Comparison of ENCODE assay signal across 26 cellular contexts in genomic region chr12:46674818-46675217, GRCh38.
A peak's percentile ranks its signal among the peaks of the same experiment; 100 is the strongest.
DNase-seq lines count a peak whose midpoint lies in the region; ATAC-seq, FAIRE-seq and TF ChIP-seq lines count a peak whose summit lies in the region.
"Had no signal": no experiment of that assay in that cellular context is flagged by ENCODE, and none has a peak within 500 bp of the region (broad histone marks: within the 10 kb centered on the region; RNA-seq: fewer than 3 reads in every experiment).

No MANE protein-coding gene starts in this region.

- H3K4me3 ChIP-seq in SK-N-SH (ENCODE audit: low read depth in 2 of 2, low read length in 1 of 2) (no peak overlapping the region), PC-3 (ENCODE audit: low read length) (no peak overlapping the region), H1 (ENCODE audit: extremely low read depth in 1 of 4, insufficient read depth in 2 of 4, low read depth in 3 of 4, low read length in 4 of 4) (no peak overlapping the region), trophoblast cell (ENCODE audit: low read depth, low read length) (no peak overlapping the region)
- H3K4me3 ChIP-seq: gastrocnemius medialis, sigmoid colon, upper lobe of left lung had no signal

- no peak overlapping the region for H3K4ac ChIP-seq in H1 (replicated peaks; ENCODE audit: insufficient read length, low read depth, low read length)
- H3K4ac ChIP-seq in trophoblast cell (ENCODE audit: low read depth, low read length), result no peak overlapping the region

- H3K18ac ChIP-seq in H1 (ENCODE audit: extremely low read depth, low read length), result no peak overlapping the region
- H3K18ac ChIP-seq in trophoblast cell (ENCODE audit: low read length), result no peak overlapping the region

- intact Hi-C loops in PC-3 (cut with micrococcal nuclease), result loop anchor here (5.0 kb wide), 4 partner anchors 97 to 548 kb away; no protein-coding TSS in a partner anchor

- H3K23ac ChIP-seq in H1 (ENCODE audit: insufficient read length) (no peak overlapping the region), trophoblast cell (ENCODE audit: low read length) (no peak overlapping the region)

- H3K36me3 ChIP-seq in SK-N-SH (replicated peaks in 1 of 2; ENCODE audit: control insufficient read depth in 1 of 2, insufficient read depth in 2 of 2, low read length in 1 of 2), result no peaks in the 10 kb centered on the region
- no peaks in the 10 kb centered on the region for H3K36me3 ChIP-seq in PC-3 (ENCODE audit: low read depth, low read length)
- no peaks in the 10 kb centered on the region for H3K36me3 ChIP-seq in H1 (ENCODE audit: control insufficient read depth in 2 of 4, insufficient read depth in 4 of 4, low read length in 3 of 4)
- no peaks in the 10 kb centered on the region for H3K36me3 ChIP-seq in trophoblast cell (ENCODE audit: control insufficient read depth in 1 of 2, insufficient read depth in 2 of 2, low read length in 2 of 2)
- H3K36me3 ChIP-seq: gastrocnemius medialis, sigmoid colon, upper lobe of left lung had no signal

- H3K4me1 ChIP-seq in SK-N-SH (ENCODE audit: control insufficient read depth in 1 of 2, insufficient read depth in 2 of 2, low read depth in 1 of 2, low read length in 1 of 2) (peaks cover 0 to 31% of the 10 kb centered on the region in 2 experiments; a peak in 1 of 4 replicates), PC-3 (ENCODE audit: insufficient read depth, low read length) (peaks cover 44% of the 10 kb centered on the region), H1 (replicated peaks in 1 of 4; ENCODE audit: control insufficient read depth in 3 of 4, insufficient read depth in 4 of 4, low read length in 3 of 4) (peaks cover 0 to 7% (median 0%) of the 10 kb centered on the region in 4 experiments; a peak in 4 of 7 replicates), trophoblast cell (ENCODE audit: control insufficient read depth in 1 of 2, insufficient read depth in 2 of 2, low read length in 2 of 2) (peaks cover 0 to 3% of the 10 kb centered on the region in 2 experiments)

- H3K9me3 ChIP-seq in SK-N-SH (no peaks in the 10 kb centered on the region), PC-3 (ENCODE audit: low read length) (no peaks in the 10 kb centered on the region), H1 (ENCODE audit: insufficient read depth in 2 of 2, low read depth in 1 of 2, low read length in 1 of 2) (peaks cover 0 to 11% of the 10 kb centered on the region in 2 experiments; a peak in 1 of 4 replicates), trophoblast cell (ENCODE audit: insufficient read depth, low read depth, low read length) (no peaks in the 10 kb centered on the region)
- H3K9me3 ChIP-seq: gastrocnemius medialis, sigmoid colon, upper lobe of left lung had no signal

- H2BK12ac ChIP-seq in H1 (ENCODE audit: low read depth, low read length) (0 out of 2 replicates have a peak overlapping the region, but pooled peaks have one; percentile 1), trophoblast cell (ENCODE audit: low read length) (peak overlapping the region; percentile 40)

- no peaks in the 10 kb centered on the region for H3K23me2 ChIP-seq in H1 (ENCODE audit: low read depth, low read length)

- H3K4me2 ChIP-seq in SK-N-SH (no peak overlapping the region), PC-3 (ENCODE audit: low read length) (peak overlapping the region; percentile 47), H1 (ENCODE audit: insufficient read depth in 1 of 2, low read depth in 2 of 2, low read length in 2 of 2) (no peak overlapping the region), trophoblast cell (ENCODE audit: low read length) (no peak overlapping the region)

- no peak overlapping the region for H3K56ac ChIP-seq in H1 (replicated peaks; ENCODE audit: insufficient read length, low read depth, low read length)

- POLR2A ChIA-PET in SK-N-SH (lab: Yijun Ruan, JAX) (no interaction called here), PC-3 (lab: Charles Lee; ENCODE audit: unreplicated experiment) (interaction anchor here (0.7 to 0.9 kb wide), 3 partner anchors 11 to 931 kb away, joined by 3 to 6 read pairs (median 4); partner anchors contain the start of gene SLC38A1), H1 (lab: Charles Lee; ENCODE audit: partially characterized antibody) (interaction anchor here (0.7 to 2.2 kb wide), 4 partner anchors 138 to 308 kb away, joined by 3 to 6 read pairs (median 4); no protein-coding TSS in a partner anchor)

- H2AK5ac ChIP-seq in H1 (ENCODE audit: low read depth, low read length) (no peak overlapping the region), trophoblast cell (ENCODE audit: low read length) (no peak overlapping the region)

- H2BK120ac ChIP-seq in H1 (replicated peaks; ENCODE audit: low read depth, low read length), result no peak overlapping the region
- no peak overlapping the region for H2BK120ac ChIP-seq in trophoblast cell (ENCODE audit: insufficient read depth, low read length, poor library complexity)

- H4K91ac ChIP-seq in H1 (replicated peaks; ENCODE audit: insufficient read length, low read length) (no peak overlapping the region), trophoblast cell (ENCODE audit: low read depth, low read length) (no peak overlapping the region)

- no peak overlapping the region for H4K12ac ChIP-seq in trophoblast cell (ENCODE audit: low read depth, low read length)

- no peak for TF ChIP-seq POLR2A in H1 (IDR thresholded peaks at IDR 0.05; ENCODE audit: control extremely low read depth in 1 of 2, low read depth in 2 of 2, low read length in 2 of 2)

- no peak overlapping the region; the same call in 1 of the 2 replicates for H2BK20ac ChIP-seq in H1 (ENCODE audit: low read length)

- DNase-seq in SK-N-SH (no peak), PC-3 (peak; percentile 83), H1 (ENCODE audit: low read depth in 1 of 2, low spot score in 2 of 2) (no peak), trophoblast cell (peak in 1 of 2 donors; percentile 36), HTR-8/SVneo (ENCODE audit: insufficient read length, low spot score) (no peak)
- DNase-seq in stimulated activated CD4-positive, alpha-beta T cell treated with anti-CD3 and anti-CD28 coated beads, Interleukin-2, amount 100 ng/mL, for 48 hours, result no peak
- DNase-seq: activated CD4-positive, alpha-beta T cell treated with anti-CD3 and anti-CD28 coated beads, Interleukin-2, amount 50 U/mL, for 4 hours; CD8-positive, alpha-beta memory T cell; effector CD8-positive, alpha-beta T cell; gastrocnemius medialis; hippocampal formation; immature natural killer cell; Karpas-422; left ventricle myocardium superior; NCI-H1092; NCI-H187; NCI-H526; sigmoid colon; stimulated activated CD4-positive, alpha-beta T cell treated with anti-CD3 and anti-CD28 coated beads, Interleukin-15, amount 100 ng/mL, for 24 hours; T1000; upper lobe of left lung had no signal

- H4K20me1 ChIP-seq in SK-N-SH (ENCODE audit: insufficient read depth) (no peaks in the 10 kb centered on the region), PC-3 (ENCODE audit: low read length) (no peaks in the 10 kb centered on the region), H1 (replicated peaks in 1 of 2; ENCODE audit: control insufficient read depth in 1 of 2, insufficient read depth in 2 of 2, low read length in 2 of 2) (no peaks in the 10 kb centered on the region)

- no peak overlapping the region for H4K5ac ChIP-seq in H1 (ENCODE audit: insufficient read length, low read depth, low read length)

- 0 out of 2 replicates have a peak overlapping the region, but pooled peaks have one; percentile 32 for H3K9ac ChIP-seq in SK-N-SH
- peak overlapping the region; percentile 45 for H3K9ac ChIP-seq in PC-3 (ENCODE audit: low read length)
- no peak overlapping the region for H3K9ac ChIP-seq in H1 (replicated peaks in 1 of 4; ENCODE audit: extremely low read depth in 1 of 4, low read depth in 3 of 4, low read length in 3 of 4)
- H3K9ac ChIP-seq in trophoblast cell (ENCODE audit: low read length), result no peak overlapping the region

- FAIRE-seq in H1 (lab: Jason Lieb, UNC) (no peak), HTR-8/SVneo (lab: Jason Lieb, UNC) (no peak)
- FAIRE-seq: colon, GM18507 had no signal

- H3K14ac ChIP-seq in H1 (ENCODE audit: insufficient read length) (no peak overlapping the region), trophoblast cell (ENCODE audit: low read length) (no peak overlapping the region)

- no TSS peak for BruUV-seq in PC-3 (replicated peaks; lab: Mats Ljungman, UMichigan)

- TF ChIP-seq EP300 in SK-N-SH (IDR thresholded peaks at IDR 0.05; ENCODE audit: borderline replicate concordance in 1 of 2, low read depth in 1 of 2, low read length in 1 of 2) (no peak), H1 (IDR thresholded peaks at IDR 0.05; ENCODE audit: borderline replicate concordance in 1 of 2, low read depth in 2 of 2, low read length in 2 of 2) (no peak)

- TF ChIP-seq RAD21 in SK-N-SH (IDR thresholded peaks at IDR 0.05; ENCODE audit: low read length) (no peak), H1 (IDR thresholded peaks at IDR 0.05 in 1 of 2, conservative IDR thresholded peaks at IDR 0.05 in 1 of 2; ENCODE audit: low read depth in 2 of 2, low read length in 2 of 2) (no peak)

- H3K27me3 ChIP-seq in SK-N-SH (ENCODE audit: insufficient read depth) (no peaks in the 10 kb centered on the region), PC-3 (ENCODE audit: low read length) (no peaks in the 10 kb centered on the region), H1 (replicated peaks in 1 of 4; ENCODE audit: control insufficient read depth in 3 of 4, extremely low read depth in 1 of 4, insufficient read depth in 3 of 4, low read length in 3 of 4) (no peaks in the 10 kb centered on the region), trophoblast cell (ENCODE audit: insufficient read depth, low read length) (no peaks in the 10 kb centered on the region)
- H3K27me3 ChIP-seq: gastrocnemius medialis, sigmoid colon, upper lobe of left lung had no signal

- CTCF ChIA-PET in SK-N-SH (lab: Yijun Ruan, JAX) (interaction anchor here (0.7 to 3.0 kb wide), 9 partner anchors 8 to 574 kb away, joined by 3 to 13 read pairs (median 4); no protein-coding TSS in a partner anchor), PC-3 (lab: Charles Lee) (interaction anchor here (0.5 to 1.3 kb wide), 2 partner anchors 299 to 346 kb away, joined by 5 to 7 read pairs; no protein-coding TSS in a partner anchor), H1 (lab: Charles Lee; ENCODE audit: partially characterized antibody) (interaction anchor here (0.8 to 2.7 kb wide), 9 partner anchors 15 to 333 kb away, joined by 3 to 9 read pairs (median 4); no protein-coding TSS in a partner anchor)

- no peak overlapping the region for H3K27ac ChIP-seq in SK-N-SH (ENCODE audit: low read depth in 2 of 2, low read length in 1 of 2)
- H3K27ac ChIP-seq in PC-3 (ENCODE audit: low read length), result peak overlapping the region; percentile 68
- no peak overlapping the region for H3K27ac ChIP-seq in H1 (ENCODE audit: low read depth, low read length)
- no peak overlapping the region for H3K27ac ChIP-seq in trophoblast cell (ENCODE audit: low read depth, low read length)
- H3K27ac ChIP-seq: gastrocnemius medialis, sigmoid colon, upper lobe of left lung had no signal

- no peak overlapping the region for H2BK15ac ChIP-seq in H1 (ENCODE audit: low read length)

- peaks cover 5% of the 10 kb centered on the region for H3F3A ChIP-seq in SK-N-SH (replicated peaks; ENCODE audit: insufficient read depth)
- H3F3A ChIP-seq in PC-3 (ENCODE audit: low read length, unreplicated experiment), result no peaks in the 10 kb centered on the region

- ATAC-seq in SK-N-SH treated with all-trans-retinoic acid at 6 μM for 48 hours (no peak), PC-3 (peak; percentile 36), HG03469 (IDR thresholded peaks at IDR 0.05; ENCODE audit: unreplicated experiment) (no peak)
- ATAC-seq: gastrocnemius medialis, left ventricle myocardium superior, WTC11 had no signal

- H3K79me1 ChIP-seq in H1 (ENCODE audit: low read depth, low read length) (no peaks in the 10 kb centered on the region), trophoblast cell (ENCODE audit: low read length) (peaks cover 8% of the 10 kb centered on the region)

- H3K79me2 ChIP-seq in SK-N-SH (ENCODE audit: insufficient read depth) (no peaks in the 10 kb centered on the region), PC-3 (ENCODE audit: low read length) (no peaks in the 10 kb centered on the region), H1 (ENCODE audit: control insufficient read depth in 1 of 2, insufficient read depth in 2 of 2, low read length in 2 of 2) (no peaks in the 10 kb centered on the region), trophoblast cell (ENCODE audit: control insufficient read depth, insufficient read depth, low read length, poor library complexity) (no peaks in the 10 kb centered on the region)

- 31% methylated on average over 4 of the region's 4 CpGs for WGBS in SK-N-SH (ENCODE audit: low lambda C conversion rate)
- WGBS in H1 (ENCODE audit: extremely low coverage in 1 of 2, insufficient coverage in 1 of 2, insufficient read length in 1 of 2, insufficient replicate concordance in 2 of 2, low coverage in 1 of 2, low lambda C conversion rate in 2 of 2, missing lambda C conversion rate in 1 of 2), 2 experiments, result 92% methylated on average over 4 of the region's 4 CpGs; no CpG with 5 or more reads in 1 of the 2 experiments
- WGBS in trophoblast cell (ENCODE audit: extremely low coverage, insufficient coverage, insufficient read length), result no CpG with 5 or more reads among the region's 4 CpGs

- H2AFZ ChIP-seq in SK-N-SH (ENCODE audit: low read depth) (peak overlapping the region; percentile 73; the same call in 1 of the 2 replicates), PC-3 (ENCODE audit: low read length) (peak overlapping the region; percentile 72), H1 (ENCODE audit: low read length) (0 out of 2 replicates have a peak overlapping the region, but pooled peaks have one; percentile 2), trophoblast cell (ENCODE audit: insufficient read depth, low read length, poor library complexity) (no peak overlapping the region)

- H4K8ac ChIP-seq in H1 (ENCODE audit: extremely low read depth, insufficient read depth, low read length) (no peak overlapping the region), trophoblast cell (ENCODE audit: low read depth, low read length) (no peak overlapping the region)

- no peak for TF ChIP-seq CTCF in SK-N-SH (IDR thresholded peaks at IDR 0.05)
- TF ChIP-seq CTCF in PC-3 (conservative IDR thresholded peaks at IDR 0.05; ENCODE audit: low read depth, low read length), result no peak
- TF ChIP-seq CTCF in H1 (IDR thresholded peaks at IDR 0.05; ENCODE audit: control extremely low read depth in 1 of 3, insufficient read depth in 1 of 3, low read depth in 1 of 3, low read length in 3 of 3), result no peak

- H2BK5ac ChIP-seq in H1 (ENCODE audit: low read depth, low read length) (no peak overlapping the region), trophoblast cell (ENCODE audit: low read depth, low read length, poor library complexity) (no peak overlapping the region)

- no peaks in the 10 kb centered on the region for H3K9me2 ChIP-seq in SK-N-SH
- H3K9me2 ChIP-seq in PC-3 (replicated peaks; ENCODE audit: low read length), result no peaks in the 10 kb centered on the region

Comparison
In these comparisons a context has a peak if more than half of its experiments do, and no peak if none do; other contexts are left out.
1. H3K9ac ChIP-seq: peak in SK-N-SH (single experiment) and PC-3 (single experiment); none in H1 (0 of 4) and trophoblast cell (single experiment).